Comparison of ENCODE assay signal across 10 cellular contexts in genomic region chr5:64635056-64635686, GRCh38. TPM values are rescaled to one million over a fixed set of nuclear protein-coding genes. Genes with fewer than 3 reads are reported as not detected.
DNase-seq lines count a peak whose midpoint lies in the region; ATAC-seq, FAIRE-seq and TF ChIP-seq lines count a peak whose summit lies in the region.
"Had no signal": no experiment of that assay in that cellular context is flagged by ENCODE, and none has a peak within 500 bp of the region (broad histone marks: within the 10 kb centered on the region; RNA-seq: fewer than 3 reads in every experiment).

No MANE protein-coding gene starts in this region.

- H3K9ac ChIP-seq in keratinocyte (ENCODE audit: control insufficient read depth, extremely low read depth, insufficient read depth, low read length) = no peak overlapping the region

- H3K9me1 ChIP-seq in keratinocyte (ENCODE audit: control insufficient read depth, extremely low read depth, insufficient read depth, low read length) = no peaks in the 10 kb centered on the region

- TF ChIP-seq CTCF in keratinocyte (optimal IDR thresholded peaks at IDR 0.05 in 1 of 3, IDR thresholded peaks at IDR 0.05 in 1 of 3, conservative IDR thresholded peaks at IDR 0.05 in 1 of 3; ENCODE audit: extremely low read depth in 1 of 3, insufficient read depth in 2 of 3, low read length in 3 of 3) = peak in 2 of 3 experiments; percentile 41 to 57

- no peaks in the 10 kb centered on the region for H3K4me1 Mint-ChIP-seq in activated T-helper 17 cell treated with anti-CD3 and anti-CD28 coated beads, Interleukin-2, amount 50 U/mL, for 72 hours

- no peak overlapping the region for H2AFZ ChIP-seq in keratinocyte (ENCODE audit: control insufficient read depth, low read length)

- no peak overlapping the region for H3K27ac ChIP-seq in keratinocyte (ENCODE audit: control insufficient read depth, insufficient read depth, low read length)

- peaks cover 8% of the 10 kb centered on the region for H3K27me3 ChIP-seq in keratinocyte (ENCODE audit: control insufficient read depth, extremely low read depth, insufficient read depth, low read length)

- H3K27ac Mint-ChIP-seq in activated T-helper 17 cell treated with anti-CD3 and anti-CD28 coated beads, Interleukin-2, amount 50 U/mL, for 72 hours = no peak overlapping the region
- H3K27ac Mint-ChIP-seq: T-helper 1 cell treated with Interleukin-12 subunit alpha and Interleukin-12 subunit beta and Interleukin-4 antibody, amounts not matched to agents 30 μg/mL and 1 μg/mL, for 36 hours had no signal

- no peak for ATAC-seq in GM18870 (IDR thresholded peaks at IDR 0.05; ENCODE audit: unreplicated experiment)
- ATAC-seq in activated T-helper 17 cell treated with anti-CD3 and anti-CD28 coated beads, Interleukin-2, amount 50 U/mL, for 72 hours (replicated peaks) = no peak

- H3K27me3 Mint-ChIP-seq in activated T-helper 17 cell treated with anti-CD3 and anti-CD28 coated beads, Interleukin-2, amount 50 U/mL, for 72 hours = peaks cover 23% of the 10 kb centered on the region

- H4K20me1 ChIP-seq in keratinocyte (ENCODE audit: control insufficient read depth, extremely low read depth, insufficient read depth, low read length) = no peaks in the 10 kb centered on the region

- H3K4me3 ChIP-seq in keratinocyte (ENCODE audit: control insufficient read depth in 2 of 3, extremely low read depth in 1 of 3, insufficient read depth in 2 of 3, low read depth in 1 of 3, low read length in 3 of 3) = no peak overlapping the region

- H3K9me3 ChIP-seq in keratinocyte (ENCODE audit: control insufficient read depth, low read depth, low read length) = no peaks in the 10 kb centered on the region

- H3K4me2 ChIP-seq in keratinocyte (ENCODE audit: control insufficient read depth, extremely low read depth, insufficient read depth, low read depth, low read length) = peak overlapping the region; percentile 22

- dilution Hi-C loops in keratinocyte (cut with MboI; ENCODE audit: extremely low pct_ligation_motif_present, low sequenced_read_pairs) = no loop called here

- no peaks in the 10 kb centered on the region for H3K79me2 ChIP-seq in keratinocyte (ENCODE audit: control insufficient read depth, insufficient read depth, low read length)

- peak; percentile 53 for DNase-seq in ELR (ENCODE audit: low read depth)
- DNase-seq in HT-29 (ENCODE audit: low spot score) = peak; percentile 81
- peak; percentile 35 for DNase-seq in amniotic epithelial cell (ENCODE audit: low read depth)
- no peak for DNase-seq in keratinocyte (ENCODE audit: low read depth, low spot score)
- peak; percentile 13 for DNase-seq in urothelium cell line (ENCODE audit: low spot score)
- no peak for DNase-seq in nucleus accumbens (lab: John Stamatoyannopoulos, UW)

- H3K9me3 Mint-ChIP-seq in activated T-helper 17 cell treated with anti-CD3 and anti-CD28 coated beads, Interleukin-2, amount 50 U/mL, for 72 hours = no peaks in the 10 kb centered on the region
- H3K9me3 Mint-ChIP-seq: T-helper 1 cell treated with Interleukin-12 subunit alpha and Interleukin-12 subunit beta and Interleukin-4 antibody, amounts not matched to agents 30 μg/mL and 1 μg/mL, for 36 hours had no signal

- H3K4me1 ChIP-seq in keratinocyte (ENCODE audit: control insufficient read depth, extremely low read depth, insufficient read depth, low read length) = peaks cover 6% of the 10 kb centered on the region

- H3K36me3 Mint-ChIP-seq in activated T-helper 17 cell treated with anti-CD3 and anti-CD28 coated beads, Interleukin-2, amount 50 U/mL, for 72 hours (ENCODE audit: low read depth) = no peaks in the 10 kb centered on the region

- FAIRE-seq in keratinocyte (lab: Jason Lieb, UNC) = no peak
- FAIRE-seq in urothelium cell line (lab: Jason Lieb, UNC) = no peak

- no peak overlapping the region for H3K4me3 Mint-ChIP-seq in activated T-helper 17 cell treated with anti-CD3 and anti-CD28 coated beads, Interleukin-2, amount 50 U/mL, for 72 hours
- H3K4me3 Mint-ChIP-seq: T-helper 1 cell treated with Interleukin-12 subunit alpha and Interleukin-12 subunit beta and Interleukin-4 antibody, amounts not matched to agents 30 μg/mL and 1 μg/mL, for 36 hours had no signal

- no peaks in the 10 kb centered on the region for H3K36me3 ChIP-seq in keratinocyte (ENCODE audit: control insufficient read depth in 2 of 2, extremely low read depth in 1 of 2, insufficient read depth in 2 of 2, low read length in 2 of 2)

RNA-seq across cellular contexts. Expression of gene SHISAL2B, which starts 55.1 kb away (rescaled TPM):
- total RNA-seq in HT-29 (2014; rRNA removed; shearing (Covaris generic)) = not detected in 2 replicates
- not detected in 3 replicates for polyA plus RNA-seq in keratinocyte
- not detected for polyA plus RNA-seq in keratinocyte (2011; ENCODE audit: low read depth)
- polyA plus RNA-seq in keratinocyte (2011; cell fraction: cytosol; rRNA removed) = not detected in 2 replicates
- not detected in 2 replicates for polyA plus RNA-seq in keratinocyte (2011; cell fraction: nucleus; rRNA removed)
- not detected in 2 replicates for polyA plus RNA-seq in keratinocyte (2012; ENCODE audit: low replicate concordance)
- not detected in 3 replicates for polyA minus RNA-seq in keratinocyte
- polyA minus RNA-seq in keratinocyte (2011; cell fraction: cytosol; rRNA and poly(A)+ RNA removed) = not detected
- polyA minus RNA-seq in keratinocyte (2011; cell fraction: nucleus; rRNA and poly(A)+ RNA removed) = not detected in 2 replicates
- not detected for total RNA-seq in activated T-helper 17 cell treated with anti-CD3 and anti-CD28 coated beads, Interleukin-2, amount 50 U/mL, for 72 hours
- total RNA-seq: skeletal muscle tissue had no signal

Comparison
In these comparisons a context has a peak if more than half of its experiments do, and no peak if none do; other contexts are left out.
1. DNase-seq: peak in ELR (single experiment), HT-29 (single experiment), amniotic epithelial cell (single experiment) and urothelium cell line (single experiment); none in keratinocyte (single experiment) and nucleus accumbens (0 of 56).